In the genomic region with DNA sequence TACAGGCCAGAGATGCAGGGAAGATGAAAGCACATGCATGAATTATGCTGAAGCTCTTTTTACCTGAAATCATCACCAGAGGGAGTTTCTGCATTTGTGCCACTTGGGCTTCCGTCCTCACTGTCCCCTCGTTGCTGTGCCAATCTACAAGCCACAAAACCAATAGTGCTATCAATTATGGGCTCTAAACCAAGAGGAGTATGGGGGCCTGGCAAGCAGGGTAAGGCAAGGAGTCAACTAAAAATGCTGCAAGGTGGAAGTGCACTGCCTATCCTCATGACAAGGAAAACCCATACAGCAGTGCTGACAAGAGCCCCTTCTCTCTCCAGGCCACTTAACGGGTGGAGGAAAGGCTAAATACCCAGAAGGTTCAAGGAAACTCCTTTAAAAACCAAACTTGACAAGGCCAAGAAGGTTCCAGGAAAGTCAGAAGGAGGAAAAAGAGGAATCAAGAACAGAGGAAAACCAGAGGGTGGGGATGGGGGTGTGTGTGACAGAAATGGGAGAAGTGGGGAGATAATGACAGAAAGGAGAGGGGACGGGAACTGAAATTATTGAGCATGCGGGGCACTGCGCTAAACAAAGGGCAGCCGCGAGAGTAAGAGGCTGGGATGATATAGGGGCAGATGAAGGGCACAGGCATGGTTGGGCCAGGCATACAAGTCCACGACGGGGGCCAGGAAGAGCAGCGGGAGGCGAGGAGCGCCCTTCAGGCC, we compare ENCODE assay signal across 8 cellular contexts. TPM values are rescaled to one million over a fixed set of nuclear protein-coding genes. Genes with fewer than 3 reads are reported as not detected.
DNase-seq lines count a peak whose midpoint lies in the region; ATAC-seq and TF ChIP-seq lines count a peak whose summit lies in the region.

No MANE protein-coding gene starts in this region.

- H3K4me1 Mint-ChIP-seq in T-cell, result peaks cover 21 to 26% (median 25%) of the 10 kb centered on the region in 3 donors

- H3K4me1 ChIP-seq in breast epithelium, result no peaks in the 10 kb centered on the region

- no peak for TF ChIP-seq POLR2A in breast epithelium (IDR thresholded peaks at IDR 0.05)

- CTCF ChIA-PET in T-cell (lab: Charles Lee), result interaction anchor here in 1 of 2 donors (0.6 to 2.0 kb wide), 6 partner anchors 9 to 334 kb away, joined by 3 to 7 read pairs (median 3); a partner anchor contains a TSS

- H3K4me3 Mint-ChIP-seq in T-cell, result peak overlapping the region; percentile 88 to 95 (median 88)

- H3K27me3 Mint-ChIP-seq in T-cell, result no peaks in the 10 kb centered on the region

- TF ChIP-seq CTCF in breast epithelium (IDR thresholded peaks at IDR 0.05), result no peak

- peak overlapping the region; percentile 81 for H3K27ac ChIP-seq in breast epithelium

- ATAC-seq in T-cell (replicated peaks in 1 of 4) (peak; percentile 39 to 56 (median 42)), HG03045 (IDR thresholded peaks at IDR 0.05; ENCODE audit: unreplicated experiment) (no peak)

- intact Hi-C loops in breast epithelium (cut with DNase I; ENCODE audit: low total_unique reads), result no loop called here

- peaks cover 5% of the 10 kb centered on the region for H3K36me3 ChIP-seq in breast epithelium

- POLR2A ChIA-PET in T-cell (lab: Charles Lee), result interaction anchor here in 1 of 2 donors (0.6 kb wide), 1 partner anchor 13 kb away, joined by 3 read pairs; no protein-coding TSS in a partner anchor

- peak overlapping the region; percentile 57 to 72 (median 70) for H3K4me3 ChIP-seq in breast epithelium

- H3K27me3 ChIP-seq in breast epithelium, result no peaks in the 10 kb centered on the region

- DNase-seq in NCI-H2081 (lab: John Stamatoyannopoulos, UW) (peak; percentile 16 to 37), NCI-H2081 treated with DMSO at 0.1 percent for 48 hours (lab: John Stamatoyannopoulos, UW) (no peak), HUDEP-2 (lab: John Stamatoyannopoulos, UW; ENCODE audit: unreplicated experiment in 76 of 76) (peak in 43 of 76 experiments; percentile 13 to 60 (median 35)), T-cell (peak in 33 of 34 experiments; percentile 32 to 67 (median 48)), breast epithelium (ENCODE audit: low spot score in 2 of 2) (no peak), kidney tubule cell (ENCODE audit: low spot score) (peak; percentile 48)
- DNase-seq in stimulated activated CD4-positive, alpha-beta T cell treated with anti-CD3 and anti-CD28 coated beads, Interleukin-4, amount 100 ng/mL, for 4 hours, result peak; percentile 23 to 38

- peaks cover 5% of the 10 kb centered on the region for H3K36me3 Mint-ChIP-seq in T-cell

- H3K9me3 Mint-ChIP-seq in T-cell, result no peaks in the 10 kb centered on the region

- H3K9me3 ChIP-seq in breast epithelium, result no peaks in the 10 kb centered on the region

- H3K27ac Mint-ChIP-seq in T-cell, result peak overlapping the region; percentile 93 to 96

RNA-seq across cellular contexts. Expression of a gene that starts 0.7 kb away (rescaled TPM):
- 10 to 100 TPM; 12.2 to 22.0 (median 17.6) TPM for total RNA-seq in T-cell
- total RNA-seq in breast epithelium, result 10 to 100 TPM; 11.5 to 16.5 (median 14.7) TPM

RNA-seq across cellular contexts. Expression of a gene that starts 8.7 kb away (rescaled TPM):
- total RNA-seq in T-cell, result 100 to 1,000 TPM; 208 to 271 (median 228) TPM
- total RNA-seq in breast epithelium, result 100 to 1,000 TPM; 145 to 238 (median 172) TPM

Comparison
In these comparisons a context has a peak if more than half of its experiments do, and no peak if none do; other contexts are left out.
1. DNase-seq: peak in NCI-H2081 (2 of 2), HUDEP-2 (43 of 76), T-cell (33 of 34), kidney tubule cell (single experiment) and stimulated activated CD4-positive, alpha-beta T cell treated with anti-CD3 and anti-CD28 coated beads, Interleukin-4, amount 100 ng/mL, for 4 hours (2 of 2); none in NCI-H2081 treated with DMSO at 0.1 percent for 48 hours (single experiment) and breast epithelium (0 of 2).